ENCODE assay signal across 8 cellular contexts in genomic region chr6:5003604-5004372, GRCh38. TPM values are rescaled to one million over a fixed set of nuclear protein-coding genes. Genes with fewer than 3 reads are reported as not detected.
DNase-seq lines count a peak whose midpoint lies in the region; ATAC-seq and TF ChIP-seq lines count a peak whose summit lies in the region.

A gene with protein sequence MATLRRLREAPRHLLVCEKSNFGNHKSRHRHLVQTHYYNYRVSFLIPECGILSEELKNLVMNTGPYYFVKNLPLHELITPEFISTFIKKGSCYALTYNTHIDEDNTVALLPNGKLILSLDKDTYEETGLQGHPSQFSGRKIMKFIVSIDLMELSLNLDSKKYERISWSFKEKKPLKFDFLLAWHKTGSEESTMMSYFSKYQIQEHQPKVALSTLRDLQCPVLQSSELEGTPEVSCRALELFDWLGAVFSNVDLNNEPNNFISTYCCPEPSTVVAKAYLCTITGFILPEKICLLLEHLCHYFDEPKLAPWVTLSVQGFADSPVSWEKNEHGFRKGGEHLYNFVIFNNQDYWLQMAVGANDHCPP (minus strand): TSS chr6:5004037. CDS start chr6:5004002, 35 bp downstream.

- no peaks in the 10 kb centered on the region for H3K9me3 Mint-ChIP-seq in CD14-positive monocyte

- intact Hi-C loops in CD14-positive monocyte (cut with micrococcal nuclease) = loop anchor here (5.0 kb wide), 2 partner anchors 226 to 1886 kb away; partner anchors contain the start of genes CDYL (in 2 of the 2) and BPHL (in 1 of the 2)

- H3K4me3 ChIP-seq in liver (ENCODE audit: low read depth in 1 of 3, low read length in 3 of 3) = peak within 1 kb of the TSS; percentile 76 to 98 (median 89)

- DNase-seq in CD14-positive monocyte (ENCODE audit: low spot score) = peak; percentile 95
- peak; percentile 98 for DNase-seq in NCI-H69 (lab: John Stamatoyannopoulos, UW)
- DNase-seq in activated CD4-positive, alpha-beta T cell treated with anti-CD3 and anti-CD28 coated beads, Interleukin-2, amount 50 U/mL, for 4 hours = peak; percentile 99 to 100
- peak; percentile 90 to 97 for DNase-seq in dermis microvascular lymphatic vessel endothelial cell (ENCODE audit: low read depth in 2 of 2)
- peak; percentile 99 for DNase-seq in stimulated activated CD4-positive, alpha-beta T cell treated with anti-CD3 and anti-CD28 coated beads, Interleukin-4, amount 100 ng/mL, for 24 hours

- H3K4me1 ChIP-seq in liver (ENCODE audit: control insufficient read depth in 4 of 4, insufficient read depth in 4 of 4, low read length in 3 of 4) = peaks cover 0 to 9% (median 3%) of the 10 kb centered on the region in 4 donors

- peaks cover 8% of the 10 kb centered on the region for H3K4me1 Mint-ChIP-seq in CD14-positive monocyte

- peak; percentile 54 to 66 for TF ChIP-seq RAD21 in liver (IDR thresholded peaks at IDR 0.05)

- WGBS in liver = under 1% methylated on average over 64 of the region's 64 CpGs

- peak; percentile 94 for TF ChIP-seq CTCF in CD14-positive monocyte (IDR thresholded peaks at IDR 0.05)
- TF ChIP-seq CTCF in liver (IDR thresholded peaks at IDR 0.05; ENCODE audit: low read depth, low read length, missing input control) = peak; percentile 64

- H3K27ac Mint-ChIP-seq in CD14-positive monocyte = peak within 1 kb of the TSS; percentile 80 to 95 (median 92)

- ATAC-seq in GM19351 (IDR thresholded peaks at IDR 0.05; ENCODE audit: unreplicated experiment) (peak; percentile 93), HG03521 (IDR thresholded peaks at IDR 0.05; ENCODE audit: unreplicated experiment) (peak; percentile 93)

- H3K4me3 Mint-ChIP-seq in CD14-positive monocyte = peak within 1 kb of the TSS; percentile 94 to 97

- no peaks in the 10 kb centered on the region for H3K27me3 Mint-ChIP-seq in CD14-positive monocyte (ENCODE audit: low read depth in 3 of 3)

- no peaks in the 10 kb centered on the region for H3K27me3 ChIP-seq in liver (ENCODE audit: control insufficient read depth in 4 of 4, insufficient read depth in 4 of 4, low read length in 3 of 4)

- H3K9ac ChIP-seq in liver (ENCODE audit: low read depth in 1 of 2, low read length in 2 of 2) = peak within 1 kb of the TSS; percentile 45 to 80

- H3K36me3 Mint-ChIP-seq in CD14-positive monocyte = peaks cover 17 to 22% of the 10 kb centered on the region in 2 donors

- H3K9me3 ChIP-seq in liver (ENCODE audit: control insufficient read depth in 4 of 4, low read length in 3 of 4) = no peaks in the 10 kb centered on the region

- peaks cover 0 to 3% (median 3%) of the 10 kb centered on the region in 4 donors for H3K36me3 ChIP-seq in liver (ENCODE audit: control insufficient read depth in 4 of 4, insufficient read depth in 3 of 4, low read depth in 1 of 4, low read length in 3 of 4)

- peak within 1 kb of the TSS; percentile 81 to 83 for H3K27ac ChIP-seq in liver (ENCODE audit: low read depth in 1 of 2, low read length in 2 of 2)

TF ChIP-seq in liver, 16 proteins besides CTCF, POLR2A, EP300 and RAD21:
- TF ChIP-seq MAX (IDR thresholded peaks at IDR 0.05) (peak; percentile 90), HNF4A (conservative IDR thresholded peaks at IDR 0.05) (peak; percentile 9 to 37), SP1 (IDR thresholded peaks at IDR 0.05) (peak; percentile 65), YY1 (IDR thresholded peaks at IDR 0.05) (peak; percentile 85), RXRA (IDR thresholded peaks at IDR 0.05) (no peak), HNF4G (IDR thresholded peaks at IDR 0.05) (no peak), GABPA (IDR thresholded peaks at IDR 0.05 in 1 of 2, conservative IDR thresholded peaks at IDR 0.05 in 1 of 2) (peak in 1 of 2 donors; percentile 26)

RNA-seq across cellular contexts. Expression of the gene that starts here (rescaled TPM):
- polyA plus RNA-seq in CD14-positive monocyte (10 to 100 TPM in 1 of 2 donors, 1 to 10 TPM in 1; 7.4 to 11.1 TPM), liver (1 to 10 TPM; 9.4 to 9.5 TPM)
- total RNA-seq in dermis microvascular lymphatic vessel endothelial cell (14.3 and 18.2 TPM in 2 replicates), liver (1 to 10 TPM; 5.4 to 8.3 TPM)

Comparison
In these comparisons a context has a peak if more than half of its experiments do, and no peak if none do; other contexts are left out.
1. Peak in every context shown above with its lines: DNase-seq, ATAC-seq, H3K4me3 ChIP-seq and H3K27ac ChIP-seq.